8 cellular contexts compared by ENCODE assay signal in the genomic region with DNA sequence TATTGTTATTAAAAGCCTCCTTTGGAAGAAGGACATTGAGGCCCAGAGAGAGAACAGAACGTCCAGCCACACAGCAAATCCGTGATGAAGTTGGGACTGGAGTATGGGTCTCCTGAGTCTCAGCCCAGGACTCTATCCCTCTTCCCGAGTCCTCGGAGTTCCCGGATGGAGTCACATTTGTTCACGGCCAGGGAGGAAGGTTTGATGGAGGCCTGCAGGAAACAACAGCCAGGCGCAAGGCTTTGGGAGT. TPM values are rescaled to one million over a fixed set of nuclear protein-coding genes. Genes with fewer than 3 reads are reported as not detected.
DNase-seq lines count a peak whose midpoint lies in the region; TF ChIP-seq lines count a peak whose summit lies in the region.

No MANE protein-coding gene starts in this region.

- DNase-seq in BJ (ENCODE audit: low read depth) (no peak), HL-60 (ENCODE audit: low read depth in 1 of 2, low spot score in 1 of 2) (no peak), caudate nucleus (lab: John Stamatoyannopoulos, UW) (peak in 1 of 61 donors; percentile 64), pons (ENCODE audit: low spot score) (no peak), GM13977 (ENCODE audit: low spot score) (no peak), AG08396 (ENCODE audit: low spot score) (no peak), HuH-7 (ENCODE audit: low spot score) (no peak)

- H3K9me3 ChIP-seq in mucosa of stomach (ENCODE audit: control insufficient read depth, low read length) = no peaks in the 10 kb centered on the region

- peak overlapping the region; percentile 66; the same call in 1 of the 2 replicates for H3K4me3 ChIP-seq in BJ (ENCODE audit: low read depth, low read length)
- H3K4me3 ChIP-seq in HL-60 (replicated peaks; ENCODE audit: insufficient read depth, low read length) = peak overlapping the region; percentile 82
- peak overlapping the region; percentile 61 for H3K4me3 ChIP-seq in mucosa of stomach (ENCODE audit: low read length)

- POLR2A ChIA-PET in BJ (lab: Charles Lee) = no interaction called here

- H3K27me3 ChIP-seq in BJ (ENCODE audit: control insufficient read depth, insufficient read depth, low read length) (no peaks in the 10 kb centered on the region), HL-60 (ENCODE audit: insufficient read depth, poor library complexity, severe bottlenecking) (no peaks in the 10 kb centered on the region), mucosa of stomach (ENCODE audit: control insufficient read depth, insufficient read depth, low read length) (no peaks in the 10 kb centered on the region)

- in situ Hi-C loops in GM13977 (cut with MboI; ENCODE audit: low pct_unique_long_range_greater_than_20kb, low sequenced_read_pairs, unreplicated experiment) = no loop called here

- H3K9ac ChIP-seq in mucosa of stomach (ENCODE audit: low read length) = peak overlapping the region; percentile 93

- H3K27ac ChIP-seq in HL-60 (replicated peaks) = peak overlapping the region; percentile 87
- H3K27ac ChIP-seq in caudate nucleus (ENCODE audit: low read depth, low read length) = peak overlapping the region; percentile 88

- CTCF ChIA-PET in BJ (lab: Yijun Ruan, JAX) = interaction anchor here (0.7 to 2.0 kb wide), 4 partner anchors 25 to 70 kb away, joined by 3 to 5 read pairs (median 4); no protein-coding TSS in a partner anchor

- TF ChIP-seq CTCF in BJ (IDR thresholded peaks at IDR 0.05; ENCODE audit: insufficient read depth, low read depth, low read length) = no peak
- TF ChIP-seq CTCF in HL-60 (IDR thresholded peaks at IDR 0.05; ENCODE audit: insufficient read depth, low read length) = no peak
- TF ChIP-seq CTCF in GM13977 (IDR thresholded peaks at IDR 0.05; ENCODE audit: extremely low read depth, insufficient read depth, missing control alignments) = no peak

- peaks cover 26% of the 10 kb centered on the region for H3K4me1 ChIP-seq in mucosa of stomach (ENCODE audit: control insufficient read depth, insufficient read depth, low read length)

- H3K36me3 ChIP-seq in BJ (ENCODE audit: control insufficient read depth, insufficient read depth, low read length) = peaks cover 2% of the 10 kb centered on the region
- no peaks in the 10 kb centered on the region for H3K36me3 ChIP-seq in mucosa of stomach (ENCODE audit: control insufficient read depth, insufficient read depth, low read length)

RNA-seq across cellular contexts. Expression of a gene that starts 0.4 kb away (rescaled TPM):
- polyA plus RNA-seq in BJ (2011; rRNA removed) = 38.1 and 38.5 TPM in 2 replicates
- 44.0 and 46.8 TPM in 2 replicates for polyA minus RNA-seq in BJ (2011; rRNA and poly(A)+ RNA removed)

RNA-seq across cellular contexts. Expression of a gene that starts 21.3 kb away (rescaled TPM):
- polyA plus RNA-seq in BJ (2011; rRNA removed) = 11.5 and 13.9 TPM in 2 replicates
- polyA minus RNA-seq in BJ (2011; rRNA and poly(A)+ RNA removed) = 2.0 and 4.2 TPM in 2 replicates

RNA-seq across cellular contexts. Expression of a gene that starts 26.4 kb away (rescaled TPM):
- polyA plus RNA-seq in BJ (2011; rRNA removed) = 1.4 and 2.1 TPM in 2 replicates
- 0.62 and 1.0 TPM in 2 replicates for polyA minus RNA-seq in BJ (2011; rRNA and poly(A)+ RNA removed)

RNA-seq across cellular contexts. Expression of a gene that starts 29.8 kb away (rescaled TPM):
- polyA plus RNA-seq in BJ (2011; rRNA removed) = not detected in 2 replicates
- polyA minus RNA-seq in BJ (2011; rRNA and poly(A)+ RNA removed) = not detected in 2 replicates

RNA-seq across cellular contexts. Expression of a gene that starts 43.0 kb away (rescaled TPM):
- 29.4 and 37.8 TPM in 2 replicates for polyA plus RNA-seq in BJ (2011; rRNA removed)
- 28.5 and 31.8 TPM in 2 replicates for polyA minus RNA-seq in BJ (2011; rRNA and poly(A)+ RNA removed)
